ENCODE assay signal across 8 cellular contexts in genomic region chr3:87088366-87088983, GRCh38.
DNase-seq lines count a peak whose midpoint lies in the region; ATAC-seq, FAIRE-seq and TF ChIP-seq lines count a peak whose summit lies in the region.

No MANE protein-coding gene starts in this region.

- intact Hi-C loops in K562 (cut with micrococcal nuclease) = no loop called here

- H3K9ac ChIP-seq in K562 (ENCODE audit: insufficient read depth in 1 of 2, low read depth in 2 of 2, low read length in 2 of 2) = no peak overlapping the region
- no peak overlapping the region for H3K9ac ChIP-seq in Karpas-422 (ENCODE audit: low read length)

- POLR2A ChIA-PET in K562 (lab: Yijun Ruan, JAX) = no interaction called here

- H3K9me3 ChIP-seq in K562 (replicated peaks; ENCODE audit: control insufficient read depth, insufficient read depth, low read depth, low read length) (no peaks in the 10 kb centered on the region), muscle layer of duodenum (ENCODE audit: control insufficient read depth in 1 of 2, low read length in 2 of 2) (no peaks in the 10 kb centered on the region), Karpas-422 (ENCODE audit: low read length) (no peaks in the 10 kb centered on the region)

- no peak for TF ChIP-seq CTCF in K562 (IDR thresholded peaks at IDR 0.05 in 2 of 3, conservative IDR thresholded peaks at IDR 0.05 in 1 of 3; ENCODE audit: insufficient read depth in 2 of 3, low read depth in 1 of 3, low read length in 3 of 3)

- H3K79me2 ChIP-seq in K562 (ENCODE audit: control insufficient read depth, insufficient read depth, low read length) (no peaks in the 10 kb centered on the region), Karpas-422 (ENCODE audit: low read length) (no peaks in the 10 kb centered on the region)

- TF ChIP-seq RAD21 in K562 (CRISPR knock-in tag; conservative IDR thresholded peaks at IDR 0.05 in 1 of 2, IDR thresholded peaks at IDR 0.05 in 1 of 2) = no peak

- H3K27me3 ChIP-seq in K562 (ENCODE audit: control insufficient read depth in 2 of 2, insufficient read depth in 2 of 2, low read length in 2 of 2) (no peaks in the 10 kb centered on the region), muscle layer of duodenum (ENCODE audit: low read depth, low read length) (no peaks in the 10 kb centered on the region), Karpas-422 (ENCODE audit: low read length) (no peaks in the 10 kb centered on the region)

- DNase-seq in GM04504 (ENCODE audit: low read depth) = peak; percentile 15
- no peak for DNase-seq in K562 (ENCODE audit: extremely low read depth in 1 of 4, low spot score in 3 of 4)
- no peak for DNase-seq in foreskin melanocyte
- no peak for DNase-seq in Karpas-422
- DNase-seq in SW 1271 (lab: John Stamatoyannopoulos, UW) = no peak

- WGBS in K562 (ENCODE audit: insufficient coverage, low coverage, missing lambda C conversion rate) = 14% methylated on average over 9 of the region's 15 CpGs

- H3K9me2 ChIP-seq in Karpas-422 (replicated peaks; ENCODE audit: insufficient read depth, low read length) = no peaks in the 10 kb centered on the region

- peak; percentile 15 for ATAC-seq in HG02852 (IDR thresholded peaks at IDR 0.05; ENCODE audit: unreplicated experiment)
- ATAC-seq in K562 = peak; percentile 34; the same call in 2 of the 3 replicates
- no peak for ATAC-seq in HG02588 (IDR thresholded peaks at IDR 0.05; ENCODE audit: unreplicated experiment)

- H3K36me3 ChIP-seq in K562 (ENCODE audit: control insufficient read depth, insufficient read depth, low read length) (no peaks in the 10 kb centered on the region), muscle layer of duodenum (ENCODE audit: control insufficient read depth in 1 of 2, insufficient read depth in 2 of 2, low read length in 2 of 2) (no peaks in the 10 kb centered on the region), Karpas-422 (ENCODE audit: insufficient read depth, low read length) (no peaks in the 10 kb centered on the region)

- H3K4me2 ChIP-seq in K562 (ENCODE audit: insufficient read depth, low read length) = 0 out of 2 replicates have a peak overlapping the region, but pooled peaks have one; percentile 5
- no peak overlapping the region for H3K4me2 ChIP-seq in Karpas-422 (ENCODE audit: low read depth, low read length, poor library complexity, severe bottlenecking)

- H3K4me3 ChIP-seq in K562 (peak overlapping the region; percentile 10; the same call in 1 of the 2 replicates), muscle layer of duodenum (ENCODE audit: low read depth in 1 of 2, low read length in 2 of 2) (peak overlapping the region; percentile 86 to 89), Karpas-422 (ENCODE audit: low read length) (no peak overlapping the region)

- no peaks in the 10 kb centered on the region for H3K9me1 ChIP-seq in K562 (ENCODE audit: control insufficient read depth, insufficient read depth, low read length)

- TF ChIP-seq POLR2A in K562 (conservative IDR thresholded peaks at IDR 0.05) = no peak

- H2AFZ ChIP-seq in K562 (ENCODE audit: low read depth, low read length) = peak overlapping the region; percentile 45; the same call in 1 of the 2 replicates
- H2AFZ ChIP-seq in Karpas-422 (ENCODE audit: low read length) = no peak overlapping the region

- no peaks in the 10 kb centered on the region for H4K20me1 ChIP-seq in K562 (replicated peaks; ENCODE audit: control insufficient read depth, insufficient read depth, low read length)
- H4K20me1 ChIP-seq in Karpas-422 (ENCODE audit: insufficient read depth, low read depth, low read length) = no peaks in the 10 kb centered on the region

- no TSS peak for BruUV-seq in K562 (replicated peaks; lab: Mats Ljungman, UMichigan)

- CTCF ChIA-PET in K562 (lab: Yijun Ruan, JAX; ENCODE audit: low intra/inter-chr PET ratio) = no interaction called here

- in situ Hi-C loops in K562 (cut with MboI) = no loop called here

- H3K27ac ChIP-seq in K562 (ENCODE audit: extremely low read depth, low read depth, low read length) = no peak overlapping the region
- H3K27ac ChIP-seq in muscle layer of duodenum (ENCODE audit: low read length) = peak overlapping the region; percentile 90
- no peak overlapping the region for H3K27ac ChIP-seq in Karpas-422 (ENCODE audit: low read length)

- TF ChIP-seq EP300 in K562 (IDR thresholded peaks at IDR 0.05; ENCODE audit: low read length) = no peak

- peaks cover 0 to 9% of the 10 kb centered on the region in 2 experiments; a peak in 2 of 5 replicates for H3K4me1 ChIP-seq in K562 (replicated peaks in 1 of 2; ENCODE audit: control insufficient read depth in 2 of 2, insufficient read depth in 2 of 2, low read length in 2 of 2)
- peaks cover 0 to 4% of the 10 kb centered on the region in 2 donors for H3K4me1 ChIP-seq in muscle layer of duodenum (ENCODE audit: control insufficient read depth in 1 of 2, insufficient read depth in 2 of 2, low read length in 2 of 2)
- no peaks in the 10 kb centered on the region for H3K4me1 ChIP-seq in Karpas-422 (ENCODE audit: low read length)

- no peak for FAIRE-seq in K562 (lab: Jason Lieb, UNC)

TF ChIP-seq in K562, 482 proteins besides CTCF, POLR2A, EP300 and RAD21:
- TF ChIP-seq BRCA1 (IDR thresholded peaks at IDR 0.05) = no peak
- TF ChIP-seq BRCA1 (CRISPR knock-in tag; IDR thresholded peaks at IDR 0.05) = no peak
- no peak for TF ChIP-seq EGR1 (conservative IDR thresholded peaks at IDR 0.05)
- no peak for TF ChIP-seq NFIX (CRISPR knock-in tag; IDR thresholded peaks at IDR 0.05; ENCODE audit: low read depth)
- TF ChIP-seq ZFP91 (CRISPR knock-in tag; IDR thresholded peaks at IDR 0.05) = no peak
- TF ChIP-seq HMGN3 (IDR thresholded peaks at IDR 0.05; ENCODE audit: borderline replicate concordance, extremely low read depth, insufficient read length, low read depth, low read length) = no peak
- TF ChIP-seq, protein P1, sequence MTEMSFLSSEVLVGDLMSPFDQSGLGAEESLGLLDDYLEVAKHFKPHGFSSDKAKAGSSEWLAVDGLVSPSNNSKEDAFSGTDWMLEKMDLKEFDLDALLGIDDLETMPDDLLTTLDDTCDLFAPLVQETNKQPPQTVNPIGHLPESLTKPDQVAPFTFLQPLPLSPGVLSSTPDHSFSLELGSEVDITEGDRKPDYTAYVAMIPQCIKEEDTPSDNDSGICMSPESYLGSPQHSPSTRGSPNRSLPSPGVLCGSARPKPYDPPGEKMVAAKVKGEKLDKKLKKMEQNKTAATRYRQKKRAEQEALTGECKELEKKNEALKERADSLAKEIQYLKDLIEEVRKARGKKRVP (CRISPR knock-in tag; IDR thresholded peaks at IDR 0.05) = no peak
- no peak for TF ChIP-seq NRF1 (conservative IDR thresholded peaks at IDR 0.05 in 1 of 2, IDR thresholded peaks at IDR 0.05 in 1 of 2)
- no peak for TF ChIP-seq ETS1 (conservative IDR thresholded peaks at IDR 0.05; ENCODE audit: control insufficient read depth, low read depth, low read length)
- TF ChIP-seq ZNF436 (CRISPR knock-in tag; IDR thresholded peaks at IDR 0.05) = no peak
- TF ChIP-seq EZH2 (IDR thresholded peaks at IDR 0.05; ENCODE audit: borderline replicate concordance, low read depth, low read length) = no peak
- TF ChIP-seq, protein P2, sequence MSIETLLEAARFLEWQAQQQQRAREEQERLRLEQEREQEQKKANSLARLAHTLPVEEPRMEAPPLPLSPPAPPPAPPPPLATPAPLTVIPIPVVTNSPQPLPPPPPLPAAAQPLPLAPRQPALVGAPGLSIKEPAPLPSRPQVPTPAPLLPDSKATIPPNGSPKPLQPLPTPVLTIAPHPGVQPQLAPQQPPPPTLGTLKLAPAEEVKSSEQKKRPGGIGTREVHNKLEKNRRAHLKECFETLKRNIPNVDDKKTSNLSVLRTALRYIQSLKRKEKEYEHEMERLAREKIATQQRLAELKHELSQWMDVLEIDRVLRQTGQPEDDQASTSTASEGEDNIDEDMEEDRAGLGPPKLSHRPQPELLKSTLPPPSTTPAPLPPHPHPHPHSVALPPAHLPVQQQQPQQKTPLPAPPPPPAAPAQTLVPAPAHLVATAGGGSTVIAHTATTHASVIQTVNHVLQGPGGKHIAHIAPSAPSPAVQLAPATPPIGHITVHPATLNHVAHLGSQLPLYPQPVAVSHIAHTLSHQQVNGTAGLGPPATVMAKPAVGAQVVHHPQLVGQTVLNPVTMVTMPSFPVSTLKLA (conservative IDR thresholded peaks at IDR 0.05) = no peak
